In the genomic region with DNA sequence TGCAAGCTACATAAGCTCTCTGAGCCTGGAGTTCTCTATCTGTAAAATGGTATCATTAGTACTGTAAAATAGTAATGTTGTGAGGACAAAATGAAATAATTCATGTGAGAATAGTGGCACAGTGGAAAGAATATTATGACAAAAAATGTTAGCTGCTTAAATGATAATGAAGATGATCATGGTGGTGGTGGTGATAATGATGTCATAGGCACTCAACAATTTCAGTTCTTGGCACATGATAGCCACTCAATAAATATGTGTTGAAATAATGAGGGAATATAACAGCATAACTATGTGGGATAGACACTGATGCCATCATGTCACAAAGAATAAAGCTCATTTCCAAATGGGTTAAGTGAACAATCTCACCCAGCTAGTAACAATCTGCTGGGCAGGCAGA, we compare ENCODE assay signal across 39 cellular contexts.
"Had no signal": no experiment of that assay in that cellular context is flagged by ENCODE, and none has a peak within 500 bp of the region (broad histone marks: within the 10 kb centered on the region; RNA-seq: fewer than 3 reads in every experiment).

No MANE protein-coding gene starts in this region.

- H3K4me3 ChIP-seq: adrenal gland, body of pancreas, breast epithelium had no signal

- H3K4me3 Mint-ChIP-seq: activated CD4-positive, alpha-beta memory T cell treated with anti-CD3 and anti-CD28 coated beads, Interleukin-2, amount 10 ng/mL, durations not matched to agents 7 days and 5 days; activated CD4-positive, alpha-beta T cell treated with anti-CD3 and anti-CD28 coated beads for 36 hours; activated CD4-positive, alpha-beta T cell treated with anti-CD3 and anti-CD28 coated beads, Interleukin-2, amount 10 ng/mL, durations not matched to agents 7 days and 5 days; activated CD8-positive, alpha-beta memory T cell treated with anti-CD3 and anti-CD28 coated beads, Interleukin-2, amount 10 ng/mL, durations not matched to agents 7 days and 5 days; activated CD8-positive, alpha-beta T cell treated with anti-CD3 and anti-CD28 coated beads, Interleukin-2, amount 10 ng/mL, durations not matched to agents 7 days and 5 days; activated naive CD4-positive, alpha-beta T cell treated with anti-CD3 and anti-CD28 coated beads for 36 hours; activated naive CD8-positive, alpha-beta T cell treated with anti-CD3 and anti-CD28 coated beads for 36 hours; activated T-cell treated with anti-CD3 and anti-CD28 coated beads, Interleukin-2, amount 50 U/mL, for 4 hours; activated T-cell treated with anti-CD3 and anti-CD28 coated beads, Interleukin-2, amount 50 U/mL, for 72 hours; activated T-helper 1 cell treated with anti-CD3 and anti-CD28 coated beads, Interleukin-12 subunit alpha, Interleukin-12 subunit beta, Interleukin-2, Interleukin-4 antibody, amounts not matched to agents 30 ng/mL and 10 ng/mL and 1 ng/mL, durations not matched to agents 14 hours and 24 hours and 36 hours; activated T-helper 17 cell treated with anti-CD3 and anti-CD28 coated beads, Interleukin-2, amount 50 U/mL, for 72 hours; T-helper 1 cell treated with Interleukin-12 subunit alpha and Interleukin-12 subunit beta and Interleukin-4 antibody, amounts not matched to agents 30 μg/mL and 1 μg/mL, for 36 hours; T-helper 2 cell treated with Interferon-gamma antibody and Interleukin-4, amounts not matched to agents 5 μg/mL and 100 μg/mL, for 36 hours; WTC11 had no signal

- FAIRE-seq: astrocyte, TTC549 had no signal

- H3K9me3 ChIP-seq: adrenal gland, body of pancreas, breast epithelium had no signal

- H3K4me1 Mint-ChIP-seq: activated CD4-positive, alpha-beta memory T cell treated with anti-CD3 and anti-CD28 coated beads, Interleukin-2, amount 10 ng/mL, durations not matched to agents 7 days and 5 days; activated CD4-positive, alpha-beta T cell treated with anti-CD3 and anti-CD28 coated beads for 36 hours; activated CD4-positive, alpha-beta T cell treated with anti-CD3 and anti-CD28 coated beads, Interleukin-2, amount 10 ng/mL, durations not matched to agents 7 days and 5 days; activated CD8-positive, alpha-beta memory T cell treated with anti-CD3 and anti-CD28 coated beads, Interleukin-2, amount 10 ng/mL, durations not matched to agents 7 days and 5 days; activated naive CD8-positive, alpha-beta T cell treated with anti-CD3 and anti-CD28 coated beads for 36 hours; activated T-helper 17 cell treated with anti-CD3 and anti-CD28 coated beads, Interleukin-2, amount 50 U/mL, for 72 hours; WTC11 had no signal

- H3K36me3 ChIP-seq: adrenal gland, brain microvascular endothelial cell, breast epithelium had no signal

- ATAC-seq: activated CD4-positive, alpha-beta T cell treated with anti-CD3 and anti-CD28 coated beads for 36 hours; activated CD4-positive, CD25-positive, alpha-beta regulatory T cell treated with anti-CD3 and anti-CD28 coated beads, Interleukin-2, amount 50 U/mL, for 24 hours; activated CD8-positive, alpha-beta memory T cell treated with anti-CD3 and anti-CD28 coated beads, Interleukin-2, amount 10 ng/mL, durations not matched to agents 7 days and 5 days; activated CD8-positive, alpha-beta T cell treated with anti-CD3 and anti-CD28 coated beads, Interleukin-2, amount 10 ng/mL, durations not matched to agents 7 days and 5 days; activated naive CD4-positive, alpha-beta T cell treated with anti-CD3 and anti-CD28 coated beads, Interleukin-2, amount 50 U/mL, for 72 hours; activated T-cell treated with anti-CD3 and anti-CD28 coated beads, Interleukin-2, amount 50 U/mL, for 4 hours; activated T-cell treated with anti-CD3 and anti-CD28 coated beads, Interleukin-2, amount 50 U/mL, for 72 hours; activated T-helper 17 cell treated with anti-CD3 and anti-CD28 coated beads, Interleukin-2, amount 50 U/mL, for 72 hours; body of pancreas; WTC11 had no signal

- H3K9me3 Mint-ChIP-seq: activated CD4-positive, alpha-beta memory T cell treated with anti-CD3 and anti-CD28 coated beads, Interleukin-2, amount 10 ng/mL, durations not matched to agents 7 days and 5 days; activated CD4-positive, alpha-beta T cell treated with anti-CD3 and anti-CD28 coated beads, Interleukin-2, amount 10 ng/mL, durations not matched to agents 7 days and 5 days; activated naive CD4-positive, alpha-beta T cell treated with anti-CD3 and anti-CD28 coated beads for 36 hours; activated naive CD8-positive, alpha-beta T cell treated with anti-CD3 and anti-CD28 coated beads for 36 hours; activated T-helper 1 cell treated with anti-CD3 and anti-CD28 coated beads, Interleukin-12 subunit alpha, Interleukin-12 subunit beta, Interleukin-2, Interleukin-4 antibody, amounts not matched to agents 30 ng/mL and 10 ng/mL and 1 ng/mL, durations not matched to agents 14 hours and 24 hours and 36 hours; activated T-helper 17 cell treated with anti-CD3 and anti-CD28 coated beads, Interleukin-2, amount 50 U/mL, for 72 hours; T-helper 1 cell treated with Interleukin-12 subunit alpha and Interleukin-12 subunit beta and Interleukin-4 antibody, amounts not matched to agents 30 μg/mL and 1 μg/mL, for 36 hours; T-helper 2 cell treated with Interferon-gamma antibody and Interleukin-4, amounts not matched to agents 5 μg/mL and 100 μg/mL, for 36 hours; WTC11 had no signal

- H3K27ac ChIP-seq: adrenal gland, body of pancreas, brain microvascular endothelial cell, breast epithelium, VCaP had no signal

- H3K4me1 ChIP-seq: adrenal gland, body of pancreas, breast epithelium had no signal

- H3K27ac Mint-ChIP-seq: activated CD4-positive, alpha-beta memory T cell treated with anti-CD3 and anti-CD28 coated beads, Interleukin-2, amount 10 ng/mL, durations not matched to agents 7 days and 5 days; activated CD4-positive, alpha-beta T cell treated with anti-CD3 and anti-CD28 coated beads for 36 hours; activated CD4-positive, alpha-beta T cell treated with anti-CD3 and anti-CD28 coated beads, Interleukin-2, amount 10 ng/mL, durations not matched to agents 7 days and 5 days; activated CD8-positive, alpha-beta memory T cell treated with anti-CD3 and anti-CD28 coated beads, Interleukin-2, amount 10 ng/mL, durations not matched to agents 7 days and 5 days; activated CD8-positive, alpha-beta T cell treated with anti-CD3 and anti-CD28 coated beads, Interleukin-2, amount 10 ng/mL, durations not matched to agents 7 days and 5 days; activated naive CD4-positive, alpha-beta T cell treated with anti-CD3 and anti-CD28 coated beads for 36 hours; activated naive CD4-positive, alpha-beta T cell treated with anti-CD3 and anti-CD28 coated beads, Interleukin-2, amount 50 U/mL, for 72 hours; activated naive CD8-positive, alpha-beta T cell treated with anti-CD3 and anti-CD28 coated beads for 36 hours; activated T-cell treated with anti-CD3 and anti-CD28 coated beads, Interleukin-2, amount 50 U/mL, for 72 hours; activated T-helper 1 cell treated with anti-CD3 and anti-CD28 coated beads, Interleukin-12 subunit alpha, Interleukin-12 subunit beta, Interleukin-2, Interleukin-4 antibody, amounts not matched to agents 30 ng/mL and 10 ng/mL and 1 ng/mL, durations not matched to agents 14 hours and 24 hours and 36 hours; activated T-helper 17 cell treated with anti-CD3 and anti-CD28 coated beads, Interleukin-2, amount 50 U/mL, for 72 hours; T-helper 1 cell treated with Interleukin-12 subunit alpha and Interleukin-12 subunit beta and Interleukin-4 antibody, amounts not matched to agents 30 μg/mL and 1 μg/mL, for 36 hours; T-helper 2 cell treated with Interferon-gamma antibody and Interleukin-4, amounts not matched to agents 5 μg/mL and 100 μg/mL, for 36 hours; WTC11 had no signal

- H3K27me3 Mint-ChIP-seq: activated CD4-positive, alpha-beta memory T cell treated with anti-CD3 and anti-CD28 coated beads, Interleukin-2, amount 10 ng/mL, durations not matched to agents 7 days and 5 days; activated CD4-positive, alpha-beta T cell treated with anti-CD3 and anti-CD28 coated beads for 36 hours; activated CD4-positive, alpha-beta T cell treated with anti-CD3 and anti-CD28 coated beads, Interleukin-2, amount 10 ng/mL, durations not matched to agents 7 days and 5 days; activated CD8-positive, alpha-beta memory T cell treated with anti-CD3 and anti-CD28 coated beads, Interleukin-2, amount 10 ng/mL, durations not matched to agents 7 days and 5 days; activated naive CD8-positive, alpha-beta T cell treated with anti-CD3 and anti-CD28 coated beads for 36 hours; activated T-helper 17 cell treated with anti-CD3 and anti-CD28 coated beads, Interleukin-2, amount 50 U/mL, for 72 hours had no signal

- DNase-seq: activated CD4-positive, alpha-beta memory T cell treated with anti-CD3 and anti-CD28 coated beads, Interleukin-2, amount 10 ng/mL, durations not matched to agents 7 days and 5 days; activated CD4-positive, alpha-beta T cell treated with anti-CD3 and anti-CD28 coated beads for 1 hour; activated CD4-positive, alpha-beta T cell treated with anti-CD3 and anti-CD28 coated beads for 36 hours; activated CD4-positive, alpha-beta T cell treated with anti-CD3 and anti-CD28 coated beads for 48 hours; activated CD4-positive, alpha-beta T cell treated with anti-CD3 and anti-CD28 coated beads, Interleukin-2, amount 10 ng/mL, durations not matched to agents 7 days and 5 days; activated CD4-positive, alpha-beta T cell treated with anti-CD3 and anti-CD28 coated beads, Interleukin-2, amount 50 U/mL, for 48 hours; activated CD4-positive, CD25-positive, alpha-beta regulatory T cell; activated CD8-positive, alpha-beta memory T cell treated with anti-CD3 and anti-CD28 coated beads for 24 hours; activated CD8-positive, alpha-beta memory T cell treated with anti-CD3 and anti-CD28 coated beads, Interleukin-2, amount 10 ng/mL, durations not matched to agents 7 days and 5 days; activated CD8-positive, alpha-beta memory T cell treated with anti-CD3 and anti-CD28 coated beads, Interleukin-2, amount 50 U/mL, for 48 hours; activated CD8-positive, alpha-beta T cell treated with anti-CD3 and anti-CD28 coated beads, Interleukin-2, amount 10 ng/mL, durations not matched to agents 7 days and 5 days; activated effector memory CD4-positive, alpha-beta T cell treated with anti-CD3 and anti-CD28 coated beads, Interleukin-2, amount 50 U/mL, for 16 hours; activated gamma-delta T cell treated with Interleukin-2 at 50 U/mL for 16 hours; activated naive CD4-positive, alpha-beta T cell; activated naive CD4-positive, alpha-beta T cell treated with anti-CD3 and anti-CD28 coated beads for 36 hours; activated naive CD4-positive, alpha-beta T cell treated with anti-CD3 and anti-CD28 coated beads, Interleukin-2, amount 50 U/mL, for 16 hours; activated naive CD8-positive, alpha-beta T cell treated with anti-CD3 and anti-CD28 coated beads for 36 hours; activated T-cell treated with anti-CD3 and anti-CD28 coated beads, Interleukin-2, amount 50 U/mL, for 4 hours; activated T-cell treated with anti-CD3 and anti-CD28 coated beads, Interleukin-2, amount 50 U/mL, for 72 hours; adrenal gland; amniotic stem cell; aorta; body of pancreas; brain microvascular endothelial cell; central memory CD4-positive, alpha-beta T cell; T-helper 1 cell; T-helper 2 cell; T-helper 9 cell had no signal

- H3K36me3 Mint-ChIP-seq: activated CD8-positive, alpha-beta memory T cell treated with anti-CD3 and anti-CD28 coated beads, Interleukin-2, amount 10 ng/mL, durations not matched to agents 7 days and 5 days; activated naive CD4-positive, alpha-beta T cell treated with anti-CD3 and anti-CD28 coated beads, Interleukin-2, amount 50 U/mL, for 72 hours; activated naive CD8-positive, alpha-beta T cell treated with anti-CD3 and anti-CD28 coated beads for 36 hours; WTC11 had no signal

- H3K27me3 ChIP-seq: adrenal gland, body of pancreas, brain microvascular endothelial cell, breast epithelium had no signal
